In genomic region chr4:55509272-55509671, GRCh38 we compare ENCODE assay signal across 19 cellular contexts.
"Had no signal": no experiment of that assay in that cellular context is flagged by ENCODE, and none has a peak within 500 bp of the region (broad histone marks: within the 10 kb centered on the region; RNA-seq: fewer than 3 reads in every experiment).

No MANE protein-coding gene starts in this region.

- H3K4me3 Mint-ChIP-seq: activated CD8-positive, alpha-beta memory T cell treated with anti-CD3 and anti-CD28 coated beads, Interleukin-2, amount 10 ng/mL, durations not matched to agents 7 days and 5 days; activated naive CD8-positive, alpha-beta T cell treated with anti-CD3 and anti-CD28 coated beads for 36 hours; activated T-cell treated with anti-CD3 and anti-CD28 coated beads, Interleukin-2, amount 50 U/mL, for 4 hours; naive thymus-derived CD8-positive, alpha-beta T cell; stimulated activated effector memory CD8-positive, alpha-beta T cell treated with anti-CD3 and anti-CD28 coated beads, Interleukin-12 subunit alpha, Interleukin-12 subunit beta, amount 100 ng/mL, for 72 hours had no signal

- ATAC-seq: activated CD8-positive, alpha-beta memory T cell treated with anti-CD3 and anti-CD28 coated beads, Interleukin-2, amount 10 ng/mL, durations not matched to agents 7 days and 5 days; activated T-cell treated with anti-CD3 and anti-CD28 coated beads, Interleukin-2, amount 50 U/mL, for 4 hours; left cardiac atrium; mucosa of descending colon; naive thymus-derived CD8-positive, alpha-beta T cell; stimulated activated effector memory CD8-positive, alpha-beta T cell treated with anti-CD3 and anti-CD28 coated beads, Interleukin-12 subunit alpha, Interleukin-12 subunit beta, amount 100 ng/mL, for 72 hours had no signal

- H3K9me3 Mint-ChIP-seq: activated naive CD8-positive, alpha-beta T cell treated with anti-CD3 and anti-CD28 coated beads for 36 hours; stimulated activated effector memory CD8-positive, alpha-beta T cell treated with anti-CD3 and anti-CD28 coated beads, Interleukin-12 subunit alpha, Interleukin-12 subunit beta, amount 100 ng/mL, for 72 hours had no signal

- H3K4me3 ChIP-seq: coronary artery, lung, mucosa of descending colon, thyroid gland, uterus had no signal

- DNase-seq: activated CD4-positive, alpha-beta T cell treated with anti-CD3 and anti-CD28 coated beads, Interleukin-2, amount 50 U/mL, for 48 hours; activated CD4-positive, CD25-positive, alpha-beta regulatory T cell treated with anti-CD3 and anti-CD28 coated beads, Interleukin-2, amount 50 U/mL, for 72 hours; activated CD8-positive, alpha-beta memory T cell treated with anti-CD3 and anti-CD28 coated beads, Interleukin-2, amount 10 ng/mL, durations not matched to agents 7 days and 5 days; activated effector memory CD4-positive, alpha-beta T cell treated with anti-CD3 and anti-CD28 coated beads, Interleukin-2, amount 50 U/mL, for 16 hours; activated naive CD8-positive, alpha-beta T cell treated with anti-CD3 and anti-CD28 coated beads for 36 hours; activated T-cell treated with anti-CD3 and anti-CD28 coated beads, Interleukin-2, amount 50 U/mL, for 4 hours; anterior cingulate cortex; effector CD4-positive, alpha-beta T cell; hypothalamus; left cardiac atrium; mucosa of descending colon; naive thymus-derived CD8-positive, alpha-beta T cell; small intestine; T-helper 2 cell; thyroid gland; uterus had no signal

- H3K27me3 Mint-ChIP-seq: activated CD8-positive, alpha-beta memory T cell treated with anti-CD3 and anti-CD28 coated beads, Interleukin-2, amount 10 ng/mL, durations not matched to agents 7 days and 5 days; activated naive CD8-positive, alpha-beta T cell treated with anti-CD3 and anti-CD28 coated beads for 36 hours; naive thymus-derived CD8-positive, alpha-beta T cell had no signal

- H3K27ac Mint-ChIP-seq: activated CD8-positive, alpha-beta memory T cell treated with anti-CD3 and anti-CD28 coated beads, Interleukin-2, amount 10 ng/mL, durations not matched to agents 7 days and 5 days; activated naive CD8-positive, alpha-beta T cell treated with anti-CD3 and anti-CD28 coated beads for 36 hours; stimulated activated effector memory CD8-positive, alpha-beta T cell treated with anti-CD3 and anti-CD28 coated beads, Interleukin-12 subunit alpha, Interleukin-12 subunit beta, amount 100 ng/mL, for 72 hours had no signal
